ENCODE assay signal across 9 cellular contexts in genomic region chr20:39829713-39830112, GRCh38.
DNase-seq lines count a peak whose midpoint lies in the region; ATAC-seq and TF ChIP-seq lines count a peak whose summit lies in the region.
"Had no signal": no experiment of that assay in that cellular context is flagged by ENCODE, and none has a peak within 500 bp of the region (broad histone marks: within the 10 kb centered on the region; RNA-seq: fewer than 3 reads in every experiment).

No MANE protein-coding gene starts in this region.

- peak; percentile 65 for ATAC-seq in GM18520 (IDR thresholded peaks at IDR 0.05; ENCODE audit: unreplicated experiment)
- peak; percentile 84 for ATAC-seq in GM21528 (IDR thresholded peaks at IDR 0.05; ENCODE audit: low FRiP score, unreplicated experiment)
- peak; percentile 66 for ATAC-seq in HG03280 (IDR thresholded peaks at IDR 0.05; ENCODE audit: unreplicated experiment)
- peak; percentile 16 for ATAC-seq in mucosa of descending colon

- intact Hi-C loops in mucosa of descending colon (cut with DNase I, micrococcal nuclease), result no loop called here

- H3K4me3 ChIP-seq in mucosa of descending colon, result no peak overlapping the region

- no peaks in the 10 kb centered on the region for H3K36me3 ChIP-seq in mucosa of descending colon (ENCODE audit: low read depth)

- no peaks in the 10 kb centered on the region for H3K4me1 ChIP-seq in mucosa of descending colon (ENCODE audit: low read depth)

- H3K9me3 ChIP-seq in mucosa of descending colon, result no peaks in the 10 kb centered on the region

- TF ChIP-seq CTCF in mucosa of descending colon (IDR thresholded peaks at IDR 0.05), result no peak

- DNase-seq in mucosa of descending colon (no peak), SW 1271 (lab: John Stamatoyannopoulos, UW) (no peak), NK-92 (lab: John Stamatoyannopoulos, UW; ENCODE audit: unreplicated experiment) (no peak), GDM1 (lab: John Stamatoyannopoulos, UW) (no peak)
- no peak for DNase-seq in activated CD8-positive, alpha-beta memory T cell treated with anti-CD3 and anti-CD28 coated beads for 24 hours
- DNase-seq: activated naive CD4-positive, alpha-beta T cell treated with anti-CD3 and anti-CD28 coated beads, Interleukin-2, amount 50 U/mL, for 16 hours had no signal

Comparison
In these comparisons a context has a peak if more than half of its experiments do, and no peak if none do; other contexts are left out.
1. ATAC-seq: peak in every context shown above with its lines; median percentile 84 in GM21528; 66 in HG03280; 65 in GM18520; 16 in mucosa of descending colon.